Comparison of ENCODE assay signal across 1 cellular context in genomic region chr19:18093439-18094161, GRCh38.
TF ChIP-seq lines count a peak whose summit lies in the region.

No MANE protein-coding gene starts in this region.

TF ChIP-seq in K562, 482 proteins besides CTCF, POLR2A, EP300 and RAD21 (continued from another document):
- TF ChIP-seq HMBOX1 (IDR thresholded peaks at IDR 0.05) = no peak
- TF ChIP-seq HNRNPH1 (optimal IDR thresholded peaks at IDR 0.05; ENCODE audit: low read depth, low read length) = no peak
- no peak for TF ChIP-seq ETV5 (CRISPR knock-in tag; IDR thresholded peaks at IDR 0.05; ENCODE audit: low read depth)
- TF ChIP-seq E2F6 (IDR thresholded peaks at IDR 0.05; ENCODE audit: borderline replicate concordance in 1 of 2, extremely low read depth in 1 of 2, insufficient read depth in 1 of 2, insufficient read length in 1 of 2, low read depth in 1 of 2, low read length in 1 of 2, poor library complexity in 1 of 2, severe bottlenecking in 1 of 2) = peak; percentile 83 to 89
- TF ChIP-seq ZNF282 (CRISPR knock-in tag; IDR thresholded peaks at IDR 0.05) = no peak
- no peak for TF ChIP-seq TCF15 (CRISPR knock-in tag; IDR thresholded peaks at IDR 0.05)
TF ChIP-seq in K562: peak in this region for 42.
